In the genomic region with DNA sequence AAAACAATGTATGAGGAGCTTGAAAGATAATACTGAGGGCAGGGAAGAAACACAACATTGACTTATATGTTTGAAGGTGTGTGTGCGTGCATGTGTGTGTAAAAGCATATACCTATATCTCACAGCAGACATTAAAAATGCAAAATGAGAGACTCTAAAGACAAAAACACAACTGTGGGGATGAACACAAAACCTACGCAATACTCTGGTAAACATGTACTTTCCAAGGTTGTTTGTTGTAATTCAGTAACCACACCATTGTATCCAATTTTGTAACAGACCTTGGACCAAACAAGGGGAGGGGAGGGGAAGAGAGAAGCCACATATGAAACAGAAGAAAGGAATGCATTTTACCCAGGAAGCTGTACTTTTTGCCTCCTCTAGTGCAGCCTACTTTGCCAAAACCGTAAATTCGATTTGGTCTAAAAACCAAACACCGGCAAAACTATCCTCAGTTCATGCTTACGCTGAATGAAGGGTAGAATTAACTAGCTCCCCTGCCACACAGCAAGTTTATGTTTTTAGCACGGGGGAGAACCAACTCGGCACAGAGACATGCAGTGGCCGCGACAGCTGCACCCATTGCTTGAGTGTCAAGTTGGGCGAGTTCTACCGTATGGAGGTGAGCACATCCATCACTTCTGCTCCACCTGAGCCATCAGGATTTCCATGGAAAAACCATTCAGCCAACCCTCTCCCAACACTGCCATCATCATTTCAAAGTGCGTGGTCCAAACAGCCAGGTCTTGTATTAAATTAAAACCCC, we compare ENCODE assay signal across 1 cellular context.
A peak's percentile ranks its signal among the peaks of the same experiment; 100 is the strongest.
TF ChIP-seq lines count a peak whose summit lies in the region.

No MANE protein-coding gene starts in this region.

TF ChIP-seq in HepG2, 621 proteins besides CTCF, POLR2A, EP300 and RAD21 (continued from another document and continues in another):
- TF ChIP-seq, protein P1, sequence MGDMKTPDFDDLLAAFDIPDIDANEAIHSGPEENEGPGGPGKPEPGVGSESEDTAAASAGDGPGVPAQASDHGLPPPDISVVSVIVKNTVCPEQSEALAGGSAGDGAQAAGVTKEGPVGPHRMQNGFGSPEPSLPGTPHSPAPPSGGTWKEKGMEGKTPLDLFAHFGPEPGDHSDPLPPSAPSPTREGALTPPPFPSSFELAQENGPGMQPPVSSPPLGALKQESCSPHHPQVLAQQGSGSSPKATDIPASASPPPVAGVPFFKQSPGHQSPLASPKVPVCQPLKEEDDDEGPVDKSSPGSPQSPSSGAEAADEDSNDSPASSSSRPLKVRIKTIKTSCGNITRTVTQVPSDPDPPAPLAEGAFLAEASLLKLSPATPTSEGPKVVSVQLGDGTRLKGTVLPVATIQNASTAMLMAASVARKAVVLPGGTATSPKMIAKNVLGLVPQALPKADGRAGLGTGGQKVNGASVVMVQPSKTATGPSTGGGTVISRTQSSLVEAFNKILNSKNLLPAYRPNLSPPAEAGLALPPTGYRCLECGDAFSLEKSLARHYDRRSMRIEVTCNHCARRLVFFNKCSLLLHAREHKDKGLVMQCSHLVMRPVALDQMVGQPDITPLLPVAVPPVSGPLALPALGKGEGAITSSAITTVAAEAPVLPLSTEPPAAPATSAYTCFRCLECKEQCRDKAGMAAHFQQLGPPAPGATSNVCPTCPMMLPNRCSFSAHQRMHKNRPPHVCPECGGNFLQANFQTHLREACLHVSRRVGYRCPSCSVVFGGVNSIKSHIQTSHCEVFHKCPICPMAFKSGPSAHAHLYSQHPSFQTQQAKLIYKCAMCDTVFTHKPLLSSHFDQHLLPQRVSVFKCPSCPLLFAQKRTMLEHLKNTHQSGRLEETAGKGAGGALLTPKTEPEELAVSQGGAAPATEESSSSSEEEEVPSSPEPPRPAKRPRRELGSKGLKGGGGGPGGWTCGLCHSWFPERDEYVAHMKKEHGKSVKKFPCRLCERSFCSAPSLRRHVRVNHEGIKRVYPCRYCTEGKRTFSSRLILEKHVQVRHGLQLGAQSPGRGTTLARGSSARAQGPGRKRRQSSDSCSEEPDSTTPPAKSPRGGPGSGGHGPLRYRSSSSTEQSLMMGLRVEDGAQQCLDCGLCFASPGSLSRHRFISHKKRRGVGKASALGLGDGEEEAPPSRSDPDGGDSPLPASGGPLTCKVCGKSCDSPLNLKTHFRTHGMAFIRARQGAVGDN (CRISPR knock-in tag; IDR thresholded peaks at IDR 0.05), result peak; percentile 55
- TF ChIP-seq JUND (CRISPR knock-in tag; IDR thresholded peaks at IDR 0.05) (peak; percentile 80), LCORL (IDR thresholded peaks at IDR 0.05) (peak; percentile 84), LCORL (CRISPR knock-in tag; IDR thresholded peaks at IDR 0.05) (peak; percentile 97), KLF6 (CRISPR knock-in tag; IDR thresholded peaks at IDR 0.05) (0 out of 2 replicates have a peak, but pooled peaks have one; percentile 0), ZNF775 (CRISPR knock-in tag; IDR thresholded peaks at IDR 0.05; ENCODE audit: borderline replicate concordance) (peak; percentile 53; the same call in 1 of the 2 replicates), ZNF883 (CRISPR knock-in tag; IDR thresholded peaks at IDR 0.05; ENCODE audit: not compliant biosample characterization) (no peak), TEAD2 (CRISPR knock-in tag; IDR thresholded peaks at IDR 0.05) (no peak), SKI (IDR thresholded peaks at IDR 0.05; ENCODE audit: partially characterized antibody) (peak; percentile 27), TGIF2 (CRISPR knock-in tag; IDR thresholded peaks at IDR 0.05) (0 out of 2 replicates have a peak, but pooled peaks have one; percentile 52), TEAD3 (CRISPR knock-in tag; optimal IDR thresholded peaks at IDR 0.05; ENCODE audit: borderline replicate concordance) (peak; percentile 93)
- TF ChIP-seq, protein P2, sequence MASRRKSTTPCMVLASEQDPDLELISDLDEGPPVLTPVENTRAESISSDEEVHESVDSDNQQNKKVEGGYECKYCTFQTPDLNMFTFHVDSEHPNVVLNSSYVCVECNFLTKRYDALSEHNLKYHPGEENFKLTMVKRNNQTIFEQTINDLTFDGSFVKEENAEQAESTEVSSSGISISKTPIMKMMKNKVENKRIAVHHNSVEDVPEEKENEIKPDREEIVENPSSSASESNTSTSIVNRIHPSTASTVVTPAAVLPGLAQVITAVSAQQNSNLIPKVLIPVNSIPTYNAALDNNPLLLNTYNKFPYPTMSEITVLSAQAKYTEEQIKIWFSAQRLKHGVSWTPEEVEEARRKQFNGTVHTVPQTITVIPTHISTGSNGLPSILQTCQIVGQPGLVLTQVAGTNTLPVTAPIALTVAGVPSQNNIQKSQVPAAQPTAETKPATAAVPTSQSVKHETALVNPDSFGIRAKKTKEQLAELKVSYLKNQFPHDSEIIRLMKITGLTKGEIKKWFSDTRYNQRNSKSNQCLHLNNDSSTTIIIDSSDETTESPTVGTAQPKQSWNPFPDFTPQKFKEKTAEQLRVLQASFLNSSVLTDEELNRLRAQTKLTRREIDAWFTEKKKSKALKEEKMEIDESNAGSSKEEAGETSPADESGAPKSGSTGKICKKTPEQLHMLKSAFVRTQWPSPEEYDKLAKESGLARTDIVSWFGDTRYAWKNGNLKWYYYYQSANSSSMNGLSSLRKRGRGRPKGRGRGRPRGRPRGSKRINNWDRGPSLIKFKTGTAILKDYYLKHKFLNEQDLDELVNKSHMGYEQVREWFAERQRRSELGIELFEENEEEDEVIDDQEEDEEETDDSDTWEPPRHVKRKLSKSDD (CRISPR knock-in tag; IDR thresholded peaks at IDR 0.05; ENCODE audit: low read depth), result peak; percentile 63; the same call in 1 of the 2 replicates
- TF ChIP-seq, protein P3, sequence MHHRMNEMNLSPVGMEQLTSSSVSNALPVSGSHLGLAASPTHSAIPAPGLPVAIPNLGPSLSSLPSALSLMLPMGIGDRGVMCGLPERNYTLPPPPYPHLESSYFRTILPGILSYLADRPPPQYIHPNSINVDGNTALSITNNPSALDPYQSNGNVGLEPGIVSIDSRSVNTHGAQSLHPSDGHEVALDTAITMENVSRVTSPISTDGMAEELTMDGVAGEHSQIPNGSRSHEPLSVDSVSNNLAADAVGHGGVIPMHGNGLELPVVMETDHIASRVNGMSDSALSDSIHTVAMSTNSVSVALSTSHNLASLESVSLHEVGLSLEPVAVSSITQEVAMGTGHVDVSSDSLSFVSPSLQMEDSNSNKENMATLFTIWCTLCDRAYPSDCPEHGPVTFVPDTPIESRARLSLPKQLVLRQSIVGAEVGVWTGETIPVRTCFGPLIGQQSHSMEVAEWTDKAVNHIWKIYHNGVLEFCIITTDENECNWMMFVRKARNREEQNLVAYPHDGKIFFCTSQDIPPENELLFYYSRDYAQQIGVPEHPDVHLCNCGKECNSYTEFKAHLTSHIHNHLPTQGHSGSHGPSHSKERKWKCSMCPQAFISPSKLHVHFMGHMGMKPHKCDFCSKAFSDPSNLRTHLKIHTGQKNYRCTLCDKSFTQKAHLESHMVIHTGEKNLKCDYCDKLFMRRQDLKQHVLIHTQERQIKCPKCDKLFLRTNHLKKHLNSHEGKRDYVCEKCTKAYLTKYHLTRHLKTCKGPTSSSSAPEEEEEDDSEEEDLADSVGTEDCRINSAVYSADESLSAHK (CRISPR knock-in tag; IDR thresholded peaks at IDR 0.05; ENCODE audit: borderline replicate concordance), result no peak
- TF ChIP-seq, protein P4, sequence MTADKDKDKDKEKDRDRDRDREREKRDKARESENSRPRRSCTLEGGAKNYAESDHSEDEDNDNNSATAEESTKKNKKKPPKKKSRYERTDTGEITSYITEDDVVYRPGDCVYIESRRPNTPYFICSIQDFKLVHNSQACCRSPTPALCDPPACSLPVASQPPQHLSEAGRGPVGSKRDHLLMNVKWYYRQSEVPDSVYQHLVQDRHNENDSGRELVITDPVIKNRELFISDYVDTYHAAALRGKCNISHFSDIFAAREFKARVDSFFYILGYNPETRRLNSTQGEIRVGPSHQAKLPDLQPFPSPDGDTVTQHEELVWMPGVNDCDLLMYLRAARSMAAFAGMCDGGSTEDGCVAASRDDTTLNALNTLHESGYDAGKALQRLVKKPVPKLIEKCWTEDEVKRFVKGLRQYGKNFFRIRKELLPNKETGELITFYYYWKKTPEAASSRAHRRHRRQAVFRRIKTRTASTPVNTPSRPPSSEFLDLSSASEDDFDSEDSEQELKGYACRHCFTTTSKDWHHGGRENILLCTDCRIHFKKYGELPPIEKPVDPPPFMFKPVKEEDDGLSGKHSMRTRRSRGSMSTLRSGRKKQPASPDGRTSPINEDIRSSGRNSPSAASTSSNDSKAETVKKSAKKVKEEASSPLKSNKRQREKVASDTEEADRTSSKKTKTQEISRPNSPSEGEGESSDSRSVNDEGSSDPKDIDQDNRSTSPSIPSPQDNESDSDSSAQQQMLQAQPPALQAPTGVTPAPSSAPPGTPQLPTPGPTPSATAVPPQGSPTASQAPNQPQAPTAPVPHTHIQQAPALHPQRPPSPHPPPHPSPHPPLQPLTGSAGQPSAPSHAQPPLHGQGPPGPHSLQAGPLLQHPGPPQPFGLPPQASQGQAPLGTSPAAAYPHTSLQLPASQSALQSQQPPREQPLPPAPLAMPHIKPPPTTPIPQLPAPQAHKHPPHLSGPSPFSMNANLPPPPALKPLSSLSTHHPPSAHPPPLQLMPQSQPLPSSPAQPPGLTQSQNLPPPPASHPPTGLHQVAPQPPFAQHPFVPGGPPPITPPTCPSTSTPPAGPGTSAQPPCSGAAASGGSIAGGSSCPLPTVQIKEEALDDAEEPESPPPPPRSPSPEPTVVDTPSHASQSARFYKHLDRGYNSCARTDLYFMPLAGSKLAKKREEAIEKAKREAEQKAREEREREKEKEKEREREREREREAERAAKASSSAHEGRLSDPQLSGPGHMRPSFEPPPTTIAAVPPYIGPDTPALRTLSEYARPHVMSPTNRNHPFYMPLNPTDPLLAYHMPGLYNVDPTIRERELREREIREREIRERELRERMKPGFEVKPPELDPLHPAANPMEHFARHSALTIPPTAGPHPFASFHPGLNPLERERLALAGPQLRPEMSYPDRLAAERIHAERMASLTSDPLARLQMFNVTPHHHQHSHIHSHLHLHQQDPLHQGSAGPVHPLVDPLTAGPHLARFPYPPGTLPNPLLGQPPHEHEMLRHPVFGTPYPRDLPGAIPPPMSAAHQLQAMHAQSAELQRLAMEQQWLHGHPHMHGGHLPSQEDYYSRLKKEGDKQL (CRISPR knock-in tag; IDR thresholded peaks at IDR 0.05; ENCODE audit: low read depth), result peak; percentile 44; the same call in 1 of the 2 replicates
- TF ChIP-seq, protein P5, sequence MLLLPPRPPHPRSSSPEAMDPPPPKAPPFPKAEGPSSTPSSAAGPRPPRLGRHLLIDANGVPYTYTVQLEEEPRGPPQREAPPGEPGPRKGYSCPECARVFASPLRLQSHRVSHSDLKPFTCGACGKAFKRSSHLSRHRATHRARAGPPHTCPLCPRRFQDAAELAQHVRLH (CRISPR knock-in tag; IDR thresholded peaks at IDR 0.05; ENCODE audit: borderline replicate concordance, low read depth), result peak; percentile 71; the same call in 1 of the 2 replicates
- TF ChIP-seq, protein P6, sequence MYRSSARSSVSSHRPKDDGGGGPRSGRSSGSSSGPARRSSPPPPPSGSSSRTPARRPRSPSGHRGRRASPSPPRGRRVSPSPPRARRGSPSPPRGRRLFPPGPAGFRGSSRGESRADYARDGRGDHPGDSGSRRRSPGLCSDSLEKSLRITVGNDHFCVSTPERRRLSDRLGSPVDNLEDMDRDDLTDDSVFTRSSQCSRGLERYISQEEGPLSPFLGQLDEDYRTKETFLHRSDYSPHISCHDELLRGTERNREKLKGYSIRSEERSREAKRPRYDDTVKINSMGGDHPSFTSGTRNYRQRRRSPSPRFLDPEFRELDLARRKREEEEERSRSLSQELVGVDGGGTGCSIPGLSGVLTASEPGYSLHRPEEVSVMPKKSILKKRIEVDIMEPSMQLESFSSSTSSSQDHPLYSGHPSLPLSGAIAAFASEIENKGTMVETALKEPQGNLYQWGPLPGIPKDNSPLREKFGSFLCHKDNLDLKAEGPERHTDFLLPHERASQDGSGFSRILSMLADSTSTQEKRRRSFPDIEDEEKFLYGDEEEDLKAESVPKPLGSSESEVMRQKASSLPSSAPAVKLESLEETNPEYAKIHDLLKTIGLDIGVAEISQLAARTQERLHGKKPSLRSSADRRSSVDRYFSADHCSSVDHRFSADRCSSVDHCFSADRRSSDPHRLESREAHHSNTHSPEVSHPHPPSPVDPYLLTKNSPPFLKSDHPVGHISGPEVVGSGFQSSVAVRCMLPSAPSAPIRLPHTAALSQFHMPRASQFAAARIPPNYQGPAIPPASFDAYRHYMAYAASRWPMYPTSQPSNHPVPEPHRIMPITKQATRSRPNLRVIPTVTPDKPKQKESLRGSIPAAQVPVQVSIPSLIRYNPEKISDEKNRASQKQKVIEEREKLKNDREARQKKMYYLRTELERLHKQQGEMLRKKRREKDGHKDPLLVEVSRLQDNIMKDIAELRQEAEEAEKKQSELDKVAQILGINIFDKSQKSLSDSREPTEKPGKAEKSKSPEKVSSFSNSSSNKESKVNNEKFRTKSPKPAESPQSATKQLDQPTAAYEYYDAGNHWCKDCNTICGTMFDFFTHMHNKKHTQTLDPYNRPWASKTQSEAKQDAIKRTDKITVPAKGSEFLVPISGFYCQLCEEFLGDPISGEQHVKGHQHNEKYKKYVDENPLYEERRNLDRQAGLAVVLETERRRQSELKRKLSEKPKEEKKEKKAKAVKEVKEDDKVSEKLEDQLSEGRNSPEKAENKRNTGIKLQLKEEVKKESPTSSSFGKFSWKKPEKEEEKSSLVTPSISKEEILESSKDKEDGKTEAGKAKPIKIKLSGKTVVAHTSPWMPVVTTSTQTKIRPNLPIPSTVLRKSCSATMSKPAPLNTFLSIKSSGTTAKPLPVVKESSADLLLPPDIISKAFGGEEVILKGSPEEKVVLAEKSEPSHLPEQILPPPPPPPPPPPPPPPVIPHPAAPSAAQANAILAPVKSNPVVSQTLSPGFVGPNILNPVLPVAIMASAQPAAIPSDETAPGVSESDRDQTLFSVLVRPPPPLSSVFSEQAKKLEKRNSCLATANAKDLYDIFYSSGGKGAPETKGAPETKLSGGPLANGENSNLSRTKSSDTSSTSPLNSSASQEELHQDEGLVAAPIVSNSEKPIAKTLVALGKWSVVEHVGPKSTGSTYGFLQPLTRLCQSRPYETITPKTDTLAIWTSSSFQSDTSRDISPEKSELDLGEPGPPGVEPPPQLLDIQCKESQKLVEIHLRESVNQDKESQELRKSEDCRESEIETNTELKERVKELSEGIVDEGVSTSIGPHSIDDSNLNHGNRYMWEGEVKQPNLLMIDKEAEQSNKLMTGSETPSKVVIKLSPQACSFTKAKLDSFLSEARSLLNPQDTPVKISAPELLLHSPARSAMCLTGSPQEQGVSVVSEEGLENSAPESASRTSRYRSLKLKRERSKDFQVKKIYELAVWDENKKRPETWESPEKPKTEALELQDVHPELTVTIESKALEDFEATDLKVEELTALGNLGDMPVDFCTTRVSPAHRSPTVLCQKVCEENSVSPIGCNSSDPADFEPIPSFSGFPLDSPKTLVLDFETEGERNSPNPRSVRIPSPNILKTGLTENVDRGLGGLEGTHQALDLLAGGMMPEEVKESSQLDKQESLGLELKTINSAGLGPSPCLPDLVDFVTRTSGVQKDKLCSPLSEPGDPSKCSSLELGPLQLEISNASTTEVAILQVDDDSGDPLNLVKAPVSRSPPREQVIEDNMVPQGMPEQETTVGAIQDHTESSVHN (CRISPR knock-in tag; IDR thresholded peaks at IDR 0.05), result no peak
